9 cellular contexts compared by ENCODE assay signal in genomic region chr4:108762559-108763225, GRCh38. TPM values are rescaled to one million over a fixed set of nuclear protein-coding genes. Genes with fewer than 3 reads are reported as not detected.
DNase-seq lines count a peak whose midpoint lies in the region; ATAC-seq, FAIRE-seq and TF ChIP-seq lines count a peak whose summit lies in the region.
"Had no signal": no experiment of that assay in that cellular context is flagged by ENCODE, and none has a peak within 500 bp of the region (broad histone marks: within the 10 kb centered on the region; RNA-seq: fewer than 3 reads in every experiment).

TSS of gene ETNPPL (minus strand) at chr4:108763053. CDS start at chr4:108762898, 155 bp downstream.

- H3K18ac ChIP-seq in H1 (ENCODE audit: extremely low read depth, low read length) (no peak within 1 kb of the TSS), mesendoderm (ENCODE audit: low read length) (no peak within 1 kb of the TSS)

- H3K4me2 ChIP-seq in GM23338 (peak within 1 kb of the TSS; percentile 99), H1 (ENCODE audit: insufficient read depth in 1 of 2, low read depth in 2 of 2, low read length in 2 of 2) (peak within 1 kb of the TSS; percentile 73 to 83), mesendoderm (ENCODE audit: low read length) (peak within 1 kb of the TSS; percentile 77)

- TF ChIP-seq POLR2A in H1 (IDR thresholded peaks at IDR 0.05; ENCODE audit: control extremely low read depth in 1 of 2, low read depth in 2 of 2, low read length in 2 of 2) = peak in 1 of 2 experiments; percentile 60; a peak in 1 of 3 replicates

- WGBS in H1 (ENCODE audit: extremely low coverage in 1 of 2, insufficient coverage in 1 of 2, insufficient read length in 1 of 2, insufficient replicate concordance in 2 of 2, low coverage in 1 of 2, low lambda C conversion rate in 2 of 2, missing lambda C conversion rate in 1 of 2), 2 experiments = 2% methylated on average over 58 of the region's 61 CpGs; no CpG with 5 or more reads in 1 of the 2 experiments
- no CpG with 5 or more reads among the region's 61 CpGs for WGBS in mesendoderm (ENCODE audit: extremely low coverage, insufficient coverage, low lambda C conversion rate)

- no peak within 1 kb of the TSS for H3K14ac ChIP-seq in H1 (ENCODE audit: insufficient read length)

- POLR2A ChIA-PET in A673 (lab: Charles Lee; ENCODE audit: low non-redundant PET) = no interaction called here
- POLR2A ChIA-PET in activated CD4-positive, alpha-beta T cell treated with anti-CD3 and anti-CD28 coated beads, Interleukin-2, amount 10 ng/mL, durations not matched to agents 7 days and 5 days (lab: Charles Lee) = no interaction called here
- POLR2A ChIA-PET in H1 (lab: Charles Lee; ENCODE audit: partially characterized antibody) = interaction anchor here (0.6 to 1.5 kb wide), 5 partner anchors 12 to 540 kb away, joined by 3 to 7 read pairs (median 3); partner anchors contain the start of genes OSTC and RPL34

- H4K5ac ChIP-seq in H1 (ENCODE audit: insufficient read length, low read depth, low read length) = peak within 1 kb of the TSS; percentile 24
- H4K5ac ChIP-seq in mesendoderm (ENCODE audit: low read length) = no peak within 1 kb of the TSS

- peak within 1 kb of the TSS; percentile 78 for H3K4me3 Mint-ChIP-seq in GM23338
- peak within 1 kb of the TSS; percentile 71 for H3K4me3 Mint-ChIP-seq in activated CD4-positive, alpha-beta T cell treated with anti-CD3 and anti-CD28 coated beads, Interleukin-2, amount 10 ng/mL, durations not matched to agents 7 days and 5 days
- H3K4me3 Mint-ChIP-seq in stimulated activated naive CD8-positive, alpha-beta T cell treated with anti-CD3 and anti-CD28 coated beads, Interleukin-15, amount 100 ng/mL, for 72 hours = peak within 1 kb of the TSS; percentile 73 to 94

- H4K91ac ChIP-seq in H1 (replicated peaks; ENCODE audit: insufficient read length, low read length) = no peak within 1 kb of the TSS

- H3K23ac ChIP-seq in H1 (ENCODE audit: insufficient read length) (no peak within 1 kb of the TSS), mesendoderm (ENCODE audit: low read length) (no peak within 1 kb of the TSS)

- TF ChIP-seq EP300 in H1 (IDR thresholded peaks at IDR 0.05; ENCODE audit: borderline replicate concordance in 1 of 2, low read depth in 2 of 2, low read length in 2 of 2) = no peak

- H3K27me3 Mint-ChIP-seq in GM23338 (ENCODE audit: insufficient read depth, low read depth, poor library complexity) = peaks cover 20% of the 10 kb centered on the region
- H3K27me3 Mint-ChIP-seq in activated CD4-positive, alpha-beta T cell treated with anti-CD3 and anti-CD28 coated beads, Interleukin-2, amount 10 ng/mL, durations not matched to agents 7 days and 5 days = peaks cover 52% of the 10 kb centered on the region
- peaks cover 62% of the 10 kb centered on the region for H3K27me3 Mint-ChIP-seq in stimulated activated naive CD8-positive, alpha-beta T cell treated with anti-CD3 and anti-CD28 coated beads, Interleukin-15, amount 100 ng/mL, for 72 hours

- H3K4me1 Mint-ChIP-seq in GM23338 = peaks cover 11% of the 10 kb centered on the region
- peaks cover 9% of the 10 kb centered on the region for H3K4me1 Mint-ChIP-seq in activated CD4-positive, alpha-beta T cell treated with anti-CD3 and anti-CD28 coated beads, Interleukin-2, amount 10 ng/mL, durations not matched to agents 7 days and 5 days
- peaks cover 18% of the 10 kb centered on the region for H3K4me1 Mint-ChIP-seq in stimulated activated naive CD8-positive, alpha-beta T cell treated with anti-CD3 and anti-CD28 coated beads, Interleukin-15, amount 100 ng/mL, for 72 hours

- H2BK120ac ChIP-seq in H1 (replicated peaks; ENCODE audit: low read depth, low read length) = no peak within 1 kb of the TSS
- no peak within 1 kb of the TSS for H2BK120ac ChIP-seq in mesendoderm (ENCODE audit: low read depth, low read length)

- no peak for TF ChIP-seq CTCF in A673 (conservative IDR thresholded peaks at IDR 0.05; ENCODE audit: low read depth, low read length)
- peak in 1 of 2 experiments; percentile 20; a peak in 1 of 4 replicates for TF ChIP-seq CTCF in GM23338 (conservative IDR thresholded peaks at IDR 0.05; ENCODE audit: low read depth in 2 of 2)
- peak in 2 of 3 experiments; percentile 12 to 15; a peak in 2 of 4 replicates for TF ChIP-seq CTCF in H1 (IDR thresholded peaks at IDR 0.05; ENCODE audit: control extremely low read depth in 1 of 3, insufficient read depth in 1 of 3, low read depth in 1 of 3, low read length in 3 of 3)

- H3K4ac ChIP-seq in H1 (replicated peaks; ENCODE audit: insufficient read length, low read depth, low read length) = no peak within 1 kb of the TSS
- no peak within 1 kb of the TSS for H3K4ac ChIP-seq in mesendoderm (ENCODE audit: low read depth, low read length)

- peak within 1 kb of the TSS; percentile 58 for H3K4me3 ChIP-seq in A673 (ENCODE audit: low read depth, low read length, poor library complexity, severe bottlenecking)
- peak within 1 kb of the TSS; percentile 91 for H3K4me3 ChIP-seq in GM23338
- H3K4me3 ChIP-seq in H1 (ENCODE audit: extremely low read depth in 1 of 4, insufficient read depth in 2 of 4, low read depth in 3 of 4, low read length in 4 of 4) = peak within 1 kb of the TSS; percentile 65 to 85 (median 72)
- peak within 1 kb of the TSS; percentile 35 for H3K4me3 ChIP-seq in mesendoderm (ENCODE audit: low read length)

- H2AK5ac ChIP-seq in H1 (ENCODE audit: low read depth, low read length) (no peak within 1 kb of the TSS), mesendoderm (ENCODE audit: low read length) (no peak within 1 kb of the TSS)

- H2AFZ ChIP-seq in GM23338 (peak within 1 kb of the TSS; percentile 100), H1 (ENCODE audit: low read length) (peak within 1 kb of the TSS; percentile 93)

- ATAC-seq in GM23338 = peak; percentile 89
- peak; percentile 89 for ATAC-seq in stimulated activated naive CD8-positive, alpha-beta T cell treated with anti-CD3 and anti-CD28 coated beads, Interleukin-15, amount 100 ng/mL, for 72 hours

- H3K27ac ChIP-seq in A673 (ENCODE audit: low read depth, low read length, poor library complexity, severe bottlenecking) (no peak within 1 kb of the TSS), GM23338 (ENCODE audit: low read depth) (no peak within 1 kb of the TSS), H1 (ENCODE audit: low read depth, low read length) (no peak within 1 kb of the TSS), mesendoderm (ENCODE audit: low read depth, low read length) (no peak within 1 kb of the TSS)

- DNase-seq in A673 (ENCODE audit: low spot score) = peak; percentile 59
- peak; percentile 88 for DNase-seq in GM23338 (ENCODE audit: low spot score)
- peak; percentile 27 for DNase-seq in activated CD4-positive, alpha-beta T cell treated with anti-CD3 and anti-CD28 coated beads, Interleukin-2, amount 10 ng/mL, durations not matched to agents 7 days and 5 days
- peak; percentile 29 to 85 for DNase-seq in H1 (ENCODE audit: low read depth in 1 of 2, low spot score in 2 of 2)
- peak; percentile 62 for DNase-seq in mesendoderm
- peak; percentile 32 to 38 for DNase-seq in stimulated activated naive CD8-positive, alpha-beta T cell treated with anti-CD3 and anti-CD28 coated beads, Interleukin-15, amount 100 ng/mL, for 72 hours
- DNase-seq in NCI-H128 (lab: John Stamatoyannopoulos, UW; ENCODE audit: unreplicated experiment) = no peak
- no peak for DNase-seq in dedifferentiated amniotic fluid mesenchymal stem cell (ENCODE audit: extremely low spot score)

- peak; percentile 14 to 35; a peak in 2 of 4 replicates for TF ChIP-seq RAD21 in H1 (IDR thresholded peaks at IDR 0.05 in 1 of 2, conservative IDR thresholded peaks at IDR 0.05 in 1 of 2; ENCODE audit: low read depth in 2 of 2, low read length in 2 of 2)

- H3K9ac ChIP-seq in H1 (replicated peaks in 1 of 4; ENCODE audit: extremely low read depth in 1 of 4, low read depth in 3 of 4, low read length in 3 of 4) (peak within 1 kb of the TSS in 2 of 4 experiments; percentile 39 to 61; a peak in 4 of 7 replicates), mesendoderm (ENCODE audit: low read length) (peak within 1 kb of the TSS; percentile 35)

- no peak within 1 kb of the TSS for H3K56ac ChIP-seq in H1 (replicated peaks; ENCODE audit: insufficient read length, low read depth, low read length)
- H3K56ac ChIP-seq in mesendoderm (ENCODE audit: low read length) = peak within 1 kb of the TSS; percentile 75

- peaks cover 7% of the 10 kb centered on the region; the same call in 1 of the 2 replicates for H3F3A ChIP-seq in GM23338 (replicated peaks; ENCODE audit: low read depth)

- CTCF ChIA-PET in A673 (lab: Charles Lee) (no interaction called here), H1 (lab: Charles Lee; ENCODE audit: partially characterized antibody) (interaction anchor here (0.7 to 3.1 kb wide), 6 partner anchors 11 to 469 kb away, joined by 3 to 14 read pairs (median 3); no protein-coding TSS in a partner anchor)
- CTCF ChIA-PET in activated CD4-positive, alpha-beta T cell treated with anti-CD3 and anti-CD28 coated beads, Interleukin-2, amount 10 ng/mL, durations not matched to agents 7 days and 5 days (lab: Charles Lee) = no interaction called here

- intact Hi-C loops in A673 (cut with micrococcal nuclease; ENCODE audit: unreplicated experiment) = no loop called here

- H3K9me3 ChIP-seq in A673 (ENCODE audit: low read depth, low read length, poor library complexity, severe bottlenecking) (no peaks in the 10 kb centered on the region), H1 (ENCODE audit: insufficient read depth in 2 of 2, low read depth in 1 of 2, low read length in 1 of 2) (no peaks in the 10 kb centered on the region)

- H3K79me2 ChIP-seq in GM23338 (replicated peaks; ENCODE audit: insufficient read depth) (no peaks in the 10 kb centered on the region), H1 (ENCODE audit: control insufficient read depth in 1 of 2, insufficient read depth in 2 of 2, low read length in 2 of 2) (no peaks in the 10 kb centered on the region), mesendoderm (ENCODE audit: control insufficient read depth, insufficient read depth, low read length) (no peaks in the 10 kb centered on the region)

- peak; percentile 52 for FAIRE-seq in H1 (lab: Jason Lieb, UNC)

- no peak within 1 kb of the TSS for H2BK20ac ChIP-seq in H1 (ENCODE audit: low read length)

- H2BK5ac ChIP-seq in H1 (ENCODE audit: low read depth, low read length) (no peak within 1 kb of the TSS; the same call in 1 of the 2 replicates), mesendoderm (ENCODE audit: low read length) (no peak within 1 kb of the TSS)

- H4K20me1 ChIP-seq in GM23338 (replicated peaks; ENCODE audit: insufficient read depth) = no peaks in the 10 kb centered on the region
- no peaks in the 10 kb centered on the region for H4K20me1 ChIP-seq in H1 (replicated peaks in 1 of 2; ENCODE audit: control insufficient read depth in 1 of 2, insufficient read depth in 2 of 2, low read length in 2 of 2)

- H3K9me2 ChIP-seq in GM23338 (ENCODE audit: insufficient read depth) = no peaks in the 10 kb centered on the region

- H3K27ac Mint-ChIP-seq in GM23338 = no peak within 1 kb of the TSS
- no peak within 1 kb of the TSS for H3K27ac Mint-ChIP-seq in activated CD4-positive, alpha-beta T cell treated with anti-CD3 and anti-CD28 coated beads, Interleukin-2, amount 10 ng/mL, durations not matched to agents 7 days and 5 days
- peak within 1 kb of the TSS in 1 of 2 donors; percentile 88 for H3K27ac Mint-ChIP-seq in stimulated activated naive CD8-positive, alpha-beta T cell treated with anti-CD3 and anti-CD28 coated beads, Interleukin-15, amount 100 ng/mL, for 72 hours

- H2BK15ac ChIP-seq in H1 (ENCODE audit: low read length) = no peak within 1 kb of the TSS
- no peak within 1 kb of the TSS for H2BK15ac ChIP-seq in mesendoderm (replicated peaks; ENCODE audit: low read depth)

- H3K9me3 Mint-ChIP-seq in GM23338 = no peaks in the 10 kb centered on the region
- H3K9me3 Mint-ChIP-seq in activated CD4-positive, alpha-beta T cell treated with anti-CD3 and anti-CD28 coated beads, Interleukin-2, amount 10 ng/mL, durations not matched to agents 7 days and 5 days = no peaks in the 10 kb centered on the region
- H3K9me3 Mint-ChIP-seq in stimulated activated naive CD8-positive, alpha-beta T cell treated with anti-CD3 and anti-CD28 coated beads, Interleukin-15, amount 100 ng/mL, for 72 hours = no peaks in the 10 kb centered on the region

- no peaks in the 10 kb centered on the region for H3K79me1 ChIP-seq in H1 (ENCODE audit: low read depth, low read length)
- no peaks in the 10 kb centered on the region for H3K79me1 ChIP-seq in mesendoderm (ENCODE audit: low read length)

- H4K8ac ChIP-seq in H1 (ENCODE audit: extremely low read depth, insufficient read depth, low read length) (peak within 1 kb of the TSS; percentile 20), mesendoderm (ENCODE audit: low read depth, low read length) (no peak within 1 kb of the TSS)

- H3K36me3 ChIP-seq in A673 (ENCODE audit: insufficient read depth, low read length, poor library complexity, severe bottlenecking) (no peaks in the 10 kb centered on the region), GM23338 (ENCODE audit: insufficient read depth) (no peaks in the 10 kb centered on the region), H1 (ENCODE audit: control insufficient read depth in 2 of 4, insufficient read depth in 4 of 4, low read length in 3 of 4) (no peaks in the 10 kb centered on the region), mesendoderm (ENCODE audit: control insufficient read depth, insufficient read depth, low read length) (no peaks in the 10 kb centered on the region)

- H2BK12ac ChIP-seq in H1 (ENCODE audit: low read depth, low read length) = peak within 1 kb of the TSS; percentile 71; the same call in 1 of the 2 replicates

- H3K27me3 ChIP-seq in A673 (replicated peaks; ENCODE audit: insufficient read depth, low read depth, low read length, poor library complexity) (peaks cover 5% of the 10 kb centered on the region), GM23338 (ENCODE audit: insufficient read depth) (peaks cover 32% of the 10 kb centered on the region), H1 (replicated peaks in 1 of 4; ENCODE audit: control insufficient read depth in 3 of 4, extremely low read depth in 1 of 4, insufficient read depth in 3 of 4, low read length in 3 of 4) (peaks cover 0 to 6% (median 3%) of the 10 kb centered on the region in 4 experiments; a peak in 5 of 7 replicates), mesendoderm (ENCODE audit: insufficient read depth, low read length, poor library complexity) (peaks cover 6% of the 10 kb centered on the region)

- BruUV-seq in A673 (replicated peaks; lab: Mats Ljungman, UMichigan) = no TSS peak

- peaks cover 4% of the 10 kb centered on the region for H3K4me1 ChIP-seq in A673 (ENCODE audit: insufficient read depth, low read length, poor library complexity, severe bottlenecking)
- H3K4me1 ChIP-seq in GM23338 (ENCODE audit: insufficient read depth) = peaks cover 12% of the 10 kb centered on the region
- H3K4me1 ChIP-seq in H1 (replicated peaks in 1 of 4; ENCODE audit: control insufficient read depth in 3 of 4, insufficient read depth in 4 of 4, low read length in 3 of 4) = peaks cover 0 to 4% (median 0%) of the 10 kb centered on the region in 4 experiments; a peak in 2 of 7 replicates
- no peaks in the 10 kb centered on the region for H3K4me1 ChIP-seq in mesendoderm (ENCODE audit: control insufficient read depth, low read depth, low read length)

- no peaks in the 10 kb centered on the region for H3K36me3 Mint-ChIP-seq in GM23338 (ENCODE audit: low read depth)
- H3K36me3 Mint-ChIP-seq in activated CD4-positive, alpha-beta T cell treated with anti-CD3 and anti-CD28 coated beads, Interleukin-2, amount 10 ng/mL, durations not matched to agents 7 days and 5 days (ENCODE audit: low read depth) = no peaks in the 10 kb centered on the region

- peaks cover 10% of the 10 kb centered on the region for H3K23me2 ChIP-seq in H1 (ENCODE audit: low read depth, low read length)

RNA-seq across cellular contexts. Expression of gene ETNPPL, which starts in this region (rescaled TPM):
- 0.31 and 0.52 TPM in 2 replicates for total RNA-seq in A673 (2021)
- 1.3 and 1.5 TPM in 2 replicates for total RNA-seq in GM23338 (2014; rRNA removed; shearing (Covaris generic))
- polyA plus RNA-seq in GM23338 (2016; fragmentation: Nextera tagmentation; extraction: Ambion mirVana) (1.2 and 1.4 TPM in 2 replicates), H1 (2011; rRNA removed) (0.41 and 0.80 TPM in 2 replicates)
- not detected for total RNA-seq in activated CD4-positive, alpha-beta T cell treated with anti-CD3 and anti-CD28 coated beads, Interleukin-2, amount 10 ng/mL, durations not matched to agents 7 days and 5 days
- 2.5 and 3.9 TPM in 2 replicates for total RNA-seq in H1 (2021; fragmentation: NEBNext Ultra II Directional; extraction: Animal tissue kit (Norgen Biotek cat#: 25700))
- polyA plus RNA-seq in H1 (2011; cell fraction: cytosol; rRNA removed) = 1.1 TPM
- polyA plus RNA-seq in H1 (2011; cell fraction: nucleus; rRNA removed) = 1.6 TPM
- polyA plus RNA-seq in H1 (2012, experiment 1 of 2) = 1.2 to 1.9 TPM (median 1.7 TPM) in 4 replicates
- polyA plus RNA-seq in H1 (2012, experiment 2 of 2) = 0.12 TPM
- polyA plus RNA-seq in H1 (2013, experiment 1 of 2) = 1.6 TPM
- 1.2 TPM for polyA plus RNA-seq in H1 (2013, experiment 2 of 2)
- polyA minus RNA-seq in H1 (2011; rRNA and poly(A)+ RNA removed) = 1.2 and 1.7 TPM in 2 replicates
- polyA minus RNA-seq in H1 (2011; cell fraction: cytosol; rRNA and poly(A)+ RNA removed) = 1.0 TPM
- 1.3 TPM for polyA minus RNA-seq in H1 (2011; cell fraction: nucleus; rRNA and poly(A)+ RNA removed)
- 1.5 TPM for polyA plus RNA-seq in mesendoderm (2013, experiment 1 of 2)
- polyA plus RNA-seq in mesendoderm (2013, experiment 2 of 2) = 2.1 TPM
- total RNA-seq: dermis microvascular lymphatic vessel endothelial cell had no signal

Comparison
In these comparisons a context has a peak if more than half of its experiments do, and no peak if none do; other contexts are left out.
1. Peak in DNase-seq and H3K4me3 ChIP-seq in A673; RNA of the gene not detected or under 1 TPM.
2. Peak in DNase-seq in activated CD4-positive, alpha-beta T cell treated with anti-CD3 and anti-CD28 coated beads, Interleukin-2, amount 10 ng/mL, durations not matched to agents 7 days and 5 days; RNA of the gene not detected or under 1 TPM.
3. DNase-seq: peak in GM23338 (single experiment), H1 (2 of 2), mesendoderm (single experiment) and stimulated activated naive CD8-positive, alpha-beta T cell treated with anti-CD3 and anti-CD28 coated beads, Interleukin-15, amount 100 ng/mL, for 72 hours (2 of 2); none in NCI-H128 (single experiment) and dedifferentiated amniotic fluid mesenchymal stem cell (single experiment).
4. H3K4me3 ChIP-seq: peak in every context shown above with its lines; median percentile 91 in GM23338; 72 in H1; 58 in A673; 35 in mesendoderm.
5. Peak in every context shown above with its lines, with median percentiles within 50 percentile points of each other: H3K4me2 ChIP-seq and H3K4me3 Mint-ChIP-seq.